Comparison of ENCODE assay signal across 9 cellular contexts in genomic region chr11:119338318-119338890, GRCh38. TPM values are rescaled to one million over a fixed set of nuclear protein-coding genes. Genes with fewer than 3 reads are reported as not detected.
DNase-seq lines count a peak whose midpoint lies in the region; ATAC-seq and TF ChIP-seq lines count a peak whose summit lies in the region.
"Had no signal": no experiment of that assay in that cellular context is flagged by ENCODE, and none has a peak within 500 bp of the region (broad histone marks: within the 10 kb centered on the region; RNA-seq: fewer than 3 reads in every experiment).

No MANE protein-coding gene starts in this region.

- peak; percentile 29 for ATAC-seq in HG03354 (IDR thresholded peaks at IDR 0.05; ENCODE audit: poor library complexity, severe bottlenecking, unreplicated experiment)
- ATAC-seq in Panc1: peak; percentile 73
- ATAC-seq in GM18520 (IDR thresholded peaks at IDR 0.05; ENCODE audit: unreplicated experiment): no peak

- no peak for TF ChIP-seq POLR2A in transverse colon (IDR thresholded peaks at IDR 0.05)

- TF ChIP-seq CTCF in Caco-2 (IDR thresholded peaks at IDR 0.05; ENCODE audit: insufficient read depth in 1 of 2, low read depth in 1 of 2, low read length in 1 of 2, severe bottlenecking in 1 of 2, unreplicated experiment in 1 of 2) (peak; percentile 91 to 96), Panc1 (IDR thresholded peaks at IDR 0.05) (peak; percentile 98), foreskin fibroblast (IDR thresholded peaks at IDR 0.05; ENCODE audit: low read depth, low read length) (peak; percentile 85), neural crest cell (conservative IDR thresholded peaks at IDR 0.05) (peak; percentile 75), transverse colon (IDR thresholded peaks at IDR 0.05) (peak; percentile 81 to 86 (median 86))

- intact Hi-C loops in Caco-2 (cut with micrococcal nuclease; ENCODE audit: unreplicated experiment) (loop anchor here (1.0 kb wide), 3 partner anchors 17 to 36 kb away; no protein-coding TSS in a partner anchor), Panc1 (cut with micrococcal nuclease; ENCODE audit: unreplicated experiment) (loop anchor here (2.0 to 5.0 kb wide), 2 partner anchors 34 to 136 kb away; no protein-coding TSS in a partner anchor), transverse colon (cut with DNase I; ENCODE audit: low total_unique reads) (no loop called here)

- H3K4me3 ChIP-seq in Caco-2 (ENCODE audit: low read depth, low read length) (no peak overlapping the region), Panc1 (ENCODE audit: low read depth in 2 of 2, low read length in 2 of 2) (0 out of 4 replicates have a peak overlapping the region, but pooled peaks of 1 of the 2 experiments have one; percentile 16), foreskin fibroblast (ENCODE audit: low read depth in 1 of 2, low read length in 2 of 2) (peak overlapping the region in 1 of 2 donors; percentile 11), transverse colon (peak overlapping the region in 1 of 4 donors; percentile 47)

- H3K4me3 Mint-ChIP-seq in Caco-2 (ENCODE audit: unreplicated experiment) (peak overlapping the region; percentile 69), neural crest cell (peak overlapping the region; percentile 92)

- H3K27me3 ChIP-seq in Caco-2 (replicated peaks; ENCODE audit: control insufficient read depth, insufficient read depth, low read length): no peaks in the 10 kb centered on the region; the same call in 1 of the 2 replicates
- no peaks in the 10 kb centered on the region for H3K27me3 ChIP-seq in Panc1 (ENCODE audit: control insufficient read depth, insufficient read depth, low read length)
- peaks cover 37% of the 10 kb centered on the region for H3K27me3 ChIP-seq in transverse colon

- no TSS peak for BruUV-seq in Caco-2 (replicated peaks; lab: Mats Ljungman, UMichigan)
- no TSS peak for BruUV-seq in Panc1 (replicated peaks; lab: Mats Ljungman, UMichigan)

- 0 out of 2 replicates have a peak, but pooled peaks cover 1% of the 10 kb centered on the region for H3K36me3 ChIP-seq in Caco-2 (ENCODE audit: control insufficient read depth, insufficient read depth, low read length)
- no peaks in the 10 kb centered on the region for H3K36me3 ChIP-seq in Panc1 (ENCODE audit: control insufficient read depth, insufficient read depth, low read length)
- no peaks in the 10 kb centered on the region for H3K36me3 ChIP-seq in transverse colon

- WGBS in transverse colon (ENCODE audit: low coverage in 1 of 2), 2 donors: 18% methylated on average over 17 of the region's 17 CpGs; no CpG with 5 or more reads in 1 of the 2 donors

- peak overlapping the region; percentile 40; the same call in 1 of the 2 replicates for H3K27ac ChIP-seq in Panc1 (ENCODE audit: low read length)
- peak overlapping the region; percentile 80 to 84 (median 82) for H3K27ac ChIP-seq in transverse colon

- DNase-seq in Caco-2 (peak in 1 of 2 experiments; percentile 90), Panc1 (ENCODE audit: low read depth, low spot score) (peak; percentile 71), foreskin fibroblast (peak; percentile 60 to 87), neural crest cell (ENCODE audit: low read depth, low spot score) (peak; percentile 80), transverse colon (peak; percentile 76)
- peak; percentile 50 for DNase-seq in activated T-helper 9 cell treated with anti-CD3 and anti-CD28 coated beads, Interleukin-2, amount 50 U/mL, for 16 hours (ENCODE audit: low read depth)

- H3K4me1 Mint-ChIP-seq in Caco-2 (ENCODE audit: low read depth, unreplicated experiment): peaks cover 29% of the 10 kb centered on the region
- H3K4me1 Mint-ChIP-seq in neural crest cell: peaks cover 53% of the 10 kb centered on the region

- peaks cover 22% of the 10 kb centered on the region for H3K36me3 Mint-ChIP-seq in Caco-2 (ENCODE audit: insufficient read depth, unreplicated experiment)
- no peaks in the 10 kb centered on the region for H3K36me3 Mint-ChIP-seq in neural crest cell (ENCODE audit: low read depth)

- in situ Hi-C loops in Panc1 (cut with HindIII; ENCODE audit: low pct_unique_long_range_greater_than_20kb, low sequenced_read_pairs) (no loop called here), transverse colon (cut with MboI; ENCODE audit: low pct_ligation_motif_present in 1 of 4, low pct_unique_long_range_greater_than_20kb in 1 of 4, low sequenced_read_pairs in 3 of 4) (no loop called here)

- POLR2A ChIA-PET in Caco-2 (lab: Charles Lee) (interaction anchor here (0.5 to 1.6 kb wide), 7 partner anchors 14 to 1291 kb away, joined by 3 to 18 read pairs (median 4); no protein-coding TSS in a partner anchor), Panc1 (lab: Charles Lee) (interaction anchor here (0.6 to 1.3 kb wide), 2 partner anchors 19 to 174 kb away, joined by 4 to 7 read pairs; no protein-coding TSS in a partner anchor)

- H3K27me3 Mint-ChIP-seq in Caco-2 (ENCODE audit: insufficient read depth, unreplicated experiment) (peaks cover 3% of the 10 kb centered on the region), neural crest cell (ENCODE audit: low read depth) (peaks cover 38% of the 10 kb centered on the region)

- CTCF ChIA-PET in Caco-2 (lab: Charles Lee) (interaction anchor here (0.5 to 7.8 kb wide), 38 partner anchors 10 to 1846 kb away, joined by 3 to 220 read pairs (median 7); partner anchors contain the start of genes CBL, DPAGT1, HINFP and MCAM), Panc1 (lab: Charles Lee) (interaction anchor here (0.5 to 3.5 kb wide), 30 partner anchors 10 to 1168 kb away, joined by 3 to 43 read pairs (median 4); partner anchors contain the start of genes CBL, DPAGT1, USP2 and VPS11)

- H3K9me3 Mint-ChIP-seq in Caco-2 (ENCODE audit: unreplicated experiment) (no peaks in the 10 kb centered on the region), neural crest cell (no peaks in the 10 kb centered on the region)

- H3K4me1 ChIP-seq in Caco-2 (peaks cover 37% of the 10 kb centered on the region), Panc1 (ENCODE audit: control insufficient read depth, insufficient read depth, low read length) (peaks cover 40% of the 10 kb centered on the region), transverse colon (peaks cover 23 to 68% (median 50%) of the 10 kb centered on the region in 4 donors)

- H3K9me3 ChIP-seq in Caco-2 (no peaks in the 10 kb centered on the region), Panc1 (ENCODE audit: control insufficient read depth, insufficient read depth, low read depth, low read length) (no peaks in the 10 kb centered on the region), transverse colon (no peaks in the 10 kb centered on the region)

- H3K27ac Mint-ChIP-seq in Caco-2 (ENCODE audit: unreplicated experiment) (no peak overlapping the region), neural crest cell (ENCODE audit: unreplicated experiment) (no peak overlapping the region)

- no peak for TF ChIP-seq EP300 in transverse colon (IDR thresholded peaks at IDR 0.05; ENCODE audit: low read depth)

RNA-seq across cellular contexts. Expression of gene C1QTNF5, which starts 2.3 kb away (rescaled TPM):
- total RNA-seq in Caco-2 (2022) (0.56 and 1.2 TPM in 2 replicates), Panc1 (2021; ENCODE audit: unreplicated experiment) (not detected), neural crest cell (1.9 and 2.1 TPM in 2 replicates), transverse colon (10 to 100 TPM in 2 of 4 donors, 1 to 10 TPM in 2; 7.6 to 20.5 (median 11.4) TPM)
- not detected for polyA plus RNA-seq in Panc1 (2012; ENCODE audit: insufficient read length)
- total RNA-seq: activated CD8-positive, alpha-beta memory T cell treated with anti-CD3 and anti-CD28 coated beads for 36 hours had no signal

RNA-seq across cellular contexts. Expression of gene RNF26, which starts 4.1 kb away (rescaled TPM):
- total RNA-seq in Caco-2 (2022) (85.8 and 92.7 TPM in 2 replicates), Panc1 (2021; ENCODE audit: unreplicated experiment) (69.0 TPM), neural crest cell (47.9 and 51.8 TPM in 2 replicates), transverse colon (10 to 100 TPM; 10.0 to 27.3 (median 13.9) TPM)
- 58.5 TPM for polyA plus RNA-seq in Panc1 (2012; ENCODE audit: insufficient read length)

RNA-seq across cellular contexts. Expression of gene MFRP, which starts 8.1 kb away (rescaled TPM):
- total RNA-seq in Caco-2 (2022) (not detected in 2 replicates), Panc1 (2021; ENCODE audit: unreplicated experiment) (not detected), neural crest cell (not detected in 2 replicates), transverse colon (under 1 TPM in 1 of 4 donors, not detected in 3; 0.32 TPM)
- not detected for polyA plus RNA-seq in Panc1 (2012; ENCODE audit: insufficient read length)
- total RNA-seq: activated CD8-positive, alpha-beta memory T cell treated with anti-CD3 and anti-CD28 coated beads for 36 hours had no signal

RNA-seq across cellular contexts. Expression of gene MCAM, which starts 21.5 kb away (rescaled TPM):
- total RNA-seq in Caco-2 (2022) (8.3 and 9.8 TPM in 2 replicates), Panc1 (2021; ENCODE audit: unreplicated experiment) (27.2 TPM), neural crest cell (61.6 and 66.7 TPM in 2 replicates), transverse colon (100 to 1,000 TPM in 3 of 4 donors, 10 to 100 TPM in 1; 87.4 to 466 (median 150) TPM)
- polyA plus RNA-seq in Panc1 (2012; ENCODE audit: insufficient read length): 27.9 TPM

RNA-seq across cellular contexts. Expression of gene USP2, which starts 43.1 kb away (rescaled TPM):
- total RNA-seq in Caco-2 (2022): 13.9 and 14.4 TPM in 2 replicates
- total RNA-seq in Panc1 (2021; ENCODE audit: unreplicated experiment): 3.1 TPM
- polyA plus RNA-seq in Panc1 (2012; ENCODE audit: insufficient read length): 2.3 TPM
- total RNA-seq in neural crest cell: 3.4 and 3.7 TPM in 2 replicates
- total RNA-seq in transverse colon: 10 to 100 TPM in 3 of 4 donors, 1 to 10 TPM in 1; 9.8 to 26.6 (median 22.7) TPM
